ENCODE assay signal across 9 cellular contexts in the genomic region with DNA sequence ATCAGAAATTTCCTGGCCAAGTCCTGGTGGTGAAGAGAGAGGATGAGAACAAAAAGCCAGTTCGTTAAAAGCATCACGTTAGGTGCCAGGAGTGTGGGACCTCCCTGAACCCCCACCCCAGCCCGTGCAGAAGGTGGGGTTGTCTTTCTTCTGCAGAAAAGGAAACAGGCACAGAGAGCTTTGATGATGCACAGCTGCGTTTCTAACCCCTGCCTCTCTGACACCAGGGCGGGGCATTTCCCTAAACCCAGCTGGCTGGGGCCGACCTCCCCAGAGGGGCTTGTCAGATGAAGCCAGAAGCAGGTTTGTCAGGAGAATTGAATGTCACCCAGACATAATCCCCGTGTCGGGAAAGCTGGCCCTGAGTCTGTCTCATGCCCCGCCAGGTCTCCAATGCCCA.
A peak's percentile ranks its signal among the peaks of the same experiment; 100 is the strongest.
DNase-seq lines count a peak whose midpoint lies in the region; ATAC-seq and TF ChIP-seq lines count a peak whose summit lies in the region.
"Had no signal": no experiment of that assay in that cellular context is flagged by ENCODE, and none has a peak within 500 bp of the region (broad histone marks: within the 10 kb centered on the region; RNA-seq: fewer than 3 reads in every experiment).

No MANE protein-coding gene starts in this region.

- TF ChIP-seq EP300 in gastroesophageal sphincter (IDR thresholded peaks at IDR 0.05) = no peak

- H3K27ac ChIP-seq in vagina (no peak overlapping the region), gastroesophageal sphincter (no peak overlapping the region)

- no peaks in the 10 kb centered on the region for H3K4me1 ChIP-seq in BE2C
- peaks cover 29% of the 10 kb centered on the region for H3K4me1 ChIP-seq in vagina
- H3K4me1 ChIP-seq in gastroesophageal sphincter = peaks cover 0 to 19% (median 0%) of the 10 kb centered on the region in 3 donors

- TF ChIP-seq CTCF in BE2C (IDR thresholded peaks at IDR 0.05; ENCODE audit: low read depth, low read length) = no peak
- no peak for TF ChIP-seq CTCF in vagina (IDR thresholded peaks at IDR 0.05)
- no peak for TF ChIP-seq CTCF in gastroesophageal sphincter (IDR thresholded peaks at IDR 0.05)

- DNase-seq in NAMALWA (ENCODE audit: low spot score) = peak; percentile 73
- DNase-seq in activated effector memory CD4-positive, alpha-beta T cell treated with anti-CD3 and anti-CD28 coated beads, Interleukin-2, amount 50 U/mL, for 16 hours = peak; percentile 77
- DNase-seq in stimulated activated CD4-positive, alpha-beta T cell treated with anti-CD3 and anti-CD28 coated beads, Interleukin-4, amount 100 ng/mL, for 24 hours = peak; percentile 35
- no peak for DNase-seq in BE2C
- no peak for DNase-seq in vagina (ENCODE audit: extremely low spot score in 2 of 2)
- DNase-seq: NCI-H187 had no signal

- no peaks in the 10 kb centered on the region for H3K9me3 ChIP-seq in BE2C
- H3K9me3 ChIP-seq in vagina = no peaks in the 10 kb centered on the region
- no peaks in the 10 kb centered on the region for H3K9me3 ChIP-seq in gastroesophageal sphincter

- intact Hi-C loops in vagina (cut with DNase I) = no loop called here

- WGBS in gastroesophageal sphincter (ENCODE audit: low coverage in 1 of 2), 2 donors = 0 to 43% methylated on average over 4 to 5 of the region's 9 CpGs

- H3K27me3 ChIP-seq in BE2C (no peaks in the 10 kb centered on the region), vagina (no peaks in the 10 kb centered on the region), gastroesophageal sphincter (no peaks in the 10 kb centered on the region)

- TF ChIP-seq POLR2A in vagina (IDR thresholded peaks at IDR 0.05) = no peak
- no peak for TF ChIP-seq POLR2A in gastroesophageal sphincter (IDR thresholded peaks at IDR 0.05)

- ATAC-seq in GM19395 (IDR thresholded peaks at IDR 0.05; ENCODE audit: unreplicated experiment) (peak; percentile 69), esophagus mucosa (no peak), gastroesophageal sphincter (no peak)

- H3K36me3 ChIP-seq in BE2C = no peaks in the 10 kb centered on the region
- H3K36me3 ChIP-seq in vagina = no peaks in the 10 kb centered on the region
- no peaks in the 10 kb centered on the region for H3K36me3 ChIP-seq in gastroesophageal sphincter

- no peak overlapping the region for H3K4me3 ChIP-seq in BE2C (ENCODE audit: low read depth, low read length)
- no peak overlapping the region for H3K4me3 ChIP-seq in vagina
- no peak overlapping the region for H3K4me3 ChIP-seq in gastroesophageal sphincter

Comparison
In these comparisons a context has a peak if more than half of its experiments do, and no peak if none do; other contexts are left out.
1. DNase-seq: peak in NAMALWA (single experiment), activated effector memory CD4-positive, alpha-beta T cell treated with anti-CD3 and anti-CD28 coated beads, Interleukin-2, amount 50 U/mL, for 16 hours (single experiment) and stimulated activated CD4-positive, alpha-beta T cell treated with anti-CD3 and anti-CD28 coated beads, Interleukin-4, amount 100 ng/mL, for 24 hours (single experiment); none in BE2C (single experiment) and vagina (0 of 2).